1 cellular context compared by ENCODE assay signal in the genomic region with DNA sequence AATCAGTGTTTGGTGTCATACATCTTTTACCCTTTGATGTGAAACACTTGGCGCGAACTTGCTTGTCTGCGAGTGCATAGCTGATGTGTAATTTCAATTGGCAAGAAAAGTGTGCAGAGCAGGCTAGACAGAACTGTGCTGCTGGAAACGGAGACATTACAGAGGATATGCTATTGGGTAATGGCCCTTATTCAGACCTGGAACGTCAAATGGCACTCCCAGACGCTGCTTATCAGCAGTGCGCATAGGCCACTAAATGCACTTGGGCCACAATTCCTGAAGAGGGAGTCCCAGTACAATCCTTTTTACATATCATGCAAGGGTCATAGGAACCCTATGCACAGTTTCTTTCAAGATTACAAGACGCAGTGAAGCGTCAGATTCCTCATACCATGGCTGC.
TF ChIP-seq lines count a peak whose summit lies in the region.

No MANE protein-coding gene starts in this region.

TF ChIP-seq in H1, 55 proteins besides CTCF, POLR2A, EP300 and RAD21 (continued from another document):
- TF ChIP-seq, protein P1, sequence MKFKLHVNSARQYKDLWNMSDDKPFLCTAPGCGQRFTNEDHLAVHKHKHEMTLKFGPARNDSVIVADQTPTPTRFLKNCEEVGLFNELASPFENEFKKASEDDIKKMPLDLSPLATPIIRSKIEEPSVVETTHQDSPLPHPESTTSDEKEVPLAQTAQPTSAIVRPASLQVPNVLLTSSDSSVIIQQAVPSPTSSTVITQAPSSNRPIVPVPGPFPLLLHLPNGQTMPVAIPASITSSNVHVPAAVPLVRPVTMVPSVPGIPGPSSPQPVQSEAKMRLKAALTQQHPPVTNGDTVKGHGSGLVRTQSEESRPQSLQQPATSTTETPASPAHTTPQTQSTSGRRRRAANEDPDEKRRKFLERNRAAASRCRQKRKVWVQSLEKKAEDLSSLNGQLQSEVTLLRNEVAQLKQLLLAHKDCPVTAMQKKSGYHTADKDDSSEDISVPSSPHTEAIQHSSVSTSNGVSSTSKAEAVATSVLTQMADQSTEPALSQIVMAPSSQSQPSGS (IDR thresholded peaks at IDR 0.05; ENCODE audit: low read length) = no peak
- TF ChIP-seq SUZ12 (IDR thresholded peaks at IDR 0.05; ENCODE audit: low read length) = no peak
- TF ChIP-seq BCL11A (IDR thresholded peaks at IDR 0.05; ENCODE audit: low read depth in 2 of 2, low read length in 2 of 2) = no peak
- no peak for TF ChIP-seq NANOG (IDR thresholded peaks at IDR 0.05; ENCODE audit: insufficient read depth, low read depth, low read length, poor library complexity, severe bottlenecking)
- TF ChIP-seq, protein P2, sequence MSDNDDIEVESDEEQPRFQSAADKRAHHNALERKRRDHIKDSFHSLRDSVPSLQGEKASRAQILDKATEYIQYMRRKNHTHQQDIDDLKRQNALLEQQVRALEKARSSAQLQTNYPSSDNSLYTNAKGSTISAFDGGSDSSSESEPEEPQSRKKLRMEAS (IDR thresholded peaks at IDR 0.05) = no peak
- TF ChIP-seq KDM1A (IDR thresholded peaks at IDR 0.05; ENCODE audit: borderline replicate concordance, low read length) = no peak
- no peak for TF ChIP-seq TEAD4 (IDR thresholded peaks at IDR 0.05; ENCODE audit: low read depth, low read length)
- no peak for TF ChIP-seq SIN3A (conservative IDR thresholded peaks at IDR 0.05 in 1 of 2, IDR thresholded peaks at IDR 0.05 in 1 of 2; ENCODE audit: low read depth in 1 of 2, low read length in 2 of 2)
- TF ChIP-seq EGR1 (IDR thresholded peaks at IDR 0.05; ENCODE audit: borderline replicate concordance, low read depth, low read length) = no peak
TF ChIP-seq in H1: peak in this region for 0.
